Comparison of ENCODE assay signal across 1 cellular context in the genomic region with DNA sequence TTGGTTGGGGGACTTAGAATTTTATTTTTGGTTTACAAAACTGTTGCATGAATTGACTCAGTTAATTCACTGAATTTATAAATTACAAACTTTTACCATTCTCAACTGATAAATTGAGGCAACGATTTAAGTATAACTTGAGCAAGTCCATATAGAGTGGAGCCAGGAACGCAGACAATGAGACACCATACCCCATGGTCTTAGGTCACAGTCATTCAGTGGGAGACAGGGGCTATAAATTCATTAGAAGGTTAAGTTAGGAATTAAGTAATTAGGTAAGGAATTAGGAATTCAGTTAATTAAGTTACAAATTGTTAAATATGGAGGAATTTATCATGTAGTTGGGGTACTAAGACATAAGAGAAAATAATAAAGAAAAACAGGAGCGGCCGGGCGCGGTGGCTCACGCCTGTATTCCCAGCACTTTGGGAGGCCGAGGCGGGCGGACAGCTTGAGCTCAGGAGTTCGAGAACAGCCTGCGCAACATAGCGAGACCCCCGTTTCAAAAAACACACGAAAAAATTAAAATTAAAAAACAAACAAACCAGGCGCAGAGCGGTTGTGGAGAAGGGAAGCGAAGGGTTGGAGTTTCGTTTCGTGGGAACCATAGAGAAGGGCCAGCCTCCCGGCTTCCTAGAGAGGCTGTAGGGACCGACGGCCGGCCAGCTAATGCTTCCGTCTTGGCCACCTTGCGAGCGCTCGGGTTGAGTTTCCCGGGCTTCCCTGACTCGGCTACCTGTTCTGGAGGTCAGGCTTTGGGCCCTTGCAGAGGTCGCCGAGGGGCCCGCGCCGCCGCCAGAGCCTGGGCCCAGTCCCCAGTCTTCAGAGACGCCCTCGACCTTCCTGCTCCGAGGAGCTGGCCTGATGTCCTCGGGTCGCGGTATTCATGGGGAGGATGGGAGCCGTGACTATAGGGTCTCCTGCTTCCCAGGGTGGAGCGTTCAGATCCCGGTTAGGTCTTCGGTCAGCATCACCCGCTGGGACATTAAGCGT.
TF ChIP-seq lines count a peak whose summit lies in the region.

A gene (plus strand): TSS at position 645 of the 993 bp plus-strand sequence. CDS start 858 bp downstream, outside the sequence.

TF ChIP-seq in K562, 482 proteins besides CTCF, POLR2A, EP300 and RAD21 (continued from another document and continues in another):
- TF ChIP-seq, protein P1, sequence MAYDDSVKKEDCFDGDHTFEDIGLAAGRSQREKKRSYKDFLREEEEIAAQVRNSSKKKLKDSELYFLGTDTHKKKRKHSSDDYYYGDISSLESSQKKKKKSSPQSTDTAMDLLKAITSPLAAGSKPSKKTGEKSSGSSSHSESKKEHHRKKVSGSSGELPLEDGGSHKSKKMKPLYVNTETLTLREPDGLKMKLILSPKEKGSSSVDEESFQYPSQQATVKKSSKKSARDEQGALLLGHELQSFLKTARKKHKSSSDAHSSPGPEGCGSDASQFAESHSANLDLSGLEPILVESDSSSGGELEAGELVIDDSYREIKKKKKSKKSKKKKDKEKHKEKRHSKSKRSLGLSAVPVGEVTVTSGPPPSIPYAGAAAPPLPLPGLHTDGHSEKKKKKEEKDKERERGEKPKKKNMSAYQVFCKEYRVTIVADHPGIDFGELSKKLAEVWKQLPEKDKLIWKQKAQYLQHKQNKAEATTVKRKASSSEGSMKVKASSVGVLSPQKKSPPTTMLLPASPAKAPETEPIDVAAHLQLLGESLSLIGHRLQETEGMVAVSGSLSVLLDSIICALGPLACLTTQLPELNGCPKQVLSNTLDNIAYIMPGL (CRISPR knock-in tag; IDR thresholded peaks at IDR 0.05) = peak; percentile 88; the same call in 1 of the 2 replicates
- no peak for TF ChIP-seq ARID2 (IDR thresholded peaks at IDR 0.05)
- TF ChIP-seq SMARCA4 (IDR thresholded peaks at IDR 0.05) = peak; percentile 53; the same call in 1 of the 2 replicates
- TF ChIP-seq FOSL1 (tag; conservative IDR thresholded peaks at IDR 0.05) = 0 out of 2 replicates have a peak, but pooled peaks have one; percentile 27
- TF ChIP-seq ZNF696 (CRISPR knock-in tag; conservative IDR thresholded peaks at IDR 0.05) = no peak
- TF ChIP-seq SIN3A (IDR thresholded peaks at IDR 0.05; ENCODE audit: borderline replicate concordance in 2 of 2, control insufficient read depth in 1 of 2, low read depth in 2 of 2, low read length in 2 of 2) = peak; percentile 58 to 66; a peak in 2 of 4 replicates
- peak; percentile 75; the same call in 1 of the 2 replicates for TF ChIP-seq ESRRA (IDR thresholded peaks at IDR 0.05; ENCODE audit: borderline replicate concordance, low read depth)
- TF ChIP-seq ZNF644 (tag; IDR thresholded peaks at IDR 0.05; ENCODE audit: low read depth) = no peak
- TF ChIP-seq, protein P2, sequence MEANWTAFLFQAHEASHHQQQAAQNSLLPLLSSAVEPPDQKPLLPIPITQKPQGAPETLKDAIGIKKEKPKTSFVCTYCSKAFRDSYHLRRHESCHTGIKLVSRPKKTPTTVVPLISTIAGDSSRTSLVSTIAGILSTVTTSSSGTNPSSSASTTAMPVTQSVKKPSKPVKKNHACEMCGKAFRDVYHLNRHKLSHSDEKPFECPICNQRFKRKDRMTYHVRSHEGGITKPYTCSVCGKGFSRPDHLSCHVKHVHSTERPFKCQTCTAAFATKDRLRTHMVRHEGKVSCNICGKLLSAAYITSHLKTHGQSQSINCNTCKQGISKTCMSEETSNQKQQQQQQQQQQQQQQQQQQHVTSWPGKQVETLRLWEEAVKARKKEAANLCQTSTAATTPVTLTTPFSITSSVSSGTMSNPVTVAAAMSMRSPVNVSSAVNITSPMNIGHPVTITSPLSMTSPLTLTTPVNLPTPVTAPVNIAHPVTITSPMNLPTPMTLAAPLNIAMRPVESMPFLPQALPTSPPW (CRISPR knock-in tag; IDR thresholded peaks at IDR 0.05) = peak; percentile 20; the same call in 1 of the 2 replicates
- peak; percentile 68 for TF ChIP-seq HCFC1 (IDR thresholded peaks at IDR 0.05; ENCODE audit: low read depth, low read length)
- TF ChIP-seq NR2C2 (CRISPR knock-in tag; IDR thresholded peaks at IDR 0.05) = no peak
- TF ChIP-seq NR2C2 (tag; IDR thresholded peaks at IDR 0.05) = peak; percentile 81
- TF ChIP-seq RCOR1 (IDR thresholded peaks at IDR 0.05; ENCODE audit: borderline replicate concordance in 1 of 2, low read depth in 2 of 2, low read length in 2 of 2) = peak in 1 of 2 experiments; percentile 7; a peak in 1 of 4 replicates
- TF ChIP-seq ETV1 (tag; conservative IDR thresholded peaks at IDR 0.05; ENCODE audit: low read depth) = peak; percentile 50
- peak; percentile 90 for TF ChIP-seq RBFOX2 (IDR thresholded peaks at IDR 0.05; ENCODE audit: low read depth, low read length)
- no peak for TF ChIP-seq E2F3 (CRISPR knock-in tag; IDR thresholded peaks at IDR 0.05)
- TF ChIP-seq GABPB1 (CRISPR knock-in tag; IDR thresholded peaks at IDR 0.05) = peak; percentile 51; the same call in 1 of the 2 replicates
- peak in 1 of 2 experiments; percentile 30; a peak in 1 of 4 replicates for TF ChIP-seq ARNT (IDR thresholded peaks at IDR 0.05)
- peak; percentile 55; the same call in 1 of the 2 replicates for TF ChIP-seq CTBP1 (IDR thresholded peaks at IDR 0.05; ENCODE audit: borderline replicate concordance)
- no peak for TF ChIP-seq FIP1L1 (IDR thresholded peaks at IDR 0.05; ENCODE audit: low read depth, low read length, poor library complexity, severe bottlenecking)
- 0 out of 4 replicates have a peak, but pooled peaks of 1 of the 2 experiments have one; percentile 56 for TF ChIP-seq KDM4B (IDR thresholded peaks at IDR 0.05; ENCODE audit: borderline replicate concordance in 2 of 2, low read depth in 1 of 2)
- peak; percentile 57; the same call in 1 of the 2 replicates for TF ChIP-seq ADNP (tag; IDR thresholded peaks at IDR 0.05)
- peak; percentile 18 for TF ChIP-seq HNRNPLL (IDR thresholded peaks at IDR 0.05; ENCODE audit: low read depth, low read length, poor library complexity, severe bottlenecking)
- TF ChIP-seq SMARCE1 (IDR thresholded peaks at IDR 0.05) = peak; percentile 30; the same call in 1 of the 2 replicates
- TF ChIP-seq NBN (IDR thresholded peaks at IDR 0.05; ENCODE audit: low read depth) = peak; percentile 69; the same call in 1 of the 2 replicates
- TF ChIP-seq ZNF197 (CRISPR knock-in tag; IDR thresholded peaks at IDR 0.05; ENCODE audit: low read depth) = 0 out of 2 replicates have a peak, but pooled peaks have one; percentile 53
- TF ChIP-seq LARP7 (IDR thresholded peaks at IDR 0.05) = peak; percentile 47; the same call in 1 of the 2 replicates
- TF ChIP-seq TAF9B (IDR thresholded peaks at IDR 0.05; ENCODE audit: partially characterized antibody) = peak; percentile 91
- TF ChIP-seq, protein P3, sequence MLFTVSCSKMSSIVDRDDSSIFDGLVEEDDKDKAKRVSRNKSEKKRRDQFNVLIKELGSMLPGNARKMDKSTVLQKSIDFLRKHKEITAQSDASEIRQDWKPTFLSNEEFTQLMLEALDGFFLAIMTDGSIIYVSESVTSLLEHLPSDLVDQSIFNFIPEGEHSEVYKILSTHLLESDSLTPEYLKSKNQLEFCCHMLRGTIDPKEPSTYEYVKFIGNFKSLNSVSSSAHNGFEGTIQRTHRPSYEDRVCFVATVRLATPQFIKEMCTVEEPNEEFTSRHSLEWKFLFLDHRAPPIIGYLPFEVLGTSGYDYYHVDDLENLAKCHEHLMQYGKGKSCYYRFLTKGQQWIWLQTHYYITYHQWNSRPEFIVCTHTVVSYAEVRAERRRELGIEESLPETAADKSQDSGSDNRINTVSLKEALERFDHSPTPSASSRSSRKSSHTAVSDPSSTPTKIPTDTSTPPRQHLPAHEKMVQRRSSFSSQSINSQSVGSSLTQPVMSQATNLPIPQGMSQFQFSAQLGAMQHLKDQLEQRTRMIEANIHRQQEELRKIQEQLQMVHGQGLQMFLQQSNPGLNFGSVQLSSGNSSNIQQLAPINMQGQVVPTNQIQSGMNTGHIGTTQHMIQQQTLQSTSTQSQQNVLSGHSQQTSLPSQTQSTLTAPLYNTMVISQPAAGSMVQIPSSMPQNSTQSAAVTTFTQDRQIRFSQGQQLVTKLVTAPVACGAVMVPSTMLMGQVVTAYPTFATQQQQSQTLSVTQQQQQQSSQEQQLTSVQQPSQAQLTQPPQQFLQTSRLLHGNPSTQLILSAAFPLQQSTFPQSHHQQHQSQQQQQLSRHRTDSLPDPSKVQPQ (CRISPR knock-in tag; IDR thresholded peaks at IDR 0.05; ENCODE audit: borderline replicate concordance) = 0 out of 2 replicates have a peak, but pooled peaks have one; percentile 21
- peak; percentile 18 for TF ChIP-seq NEUROD1 (IDR thresholded peaks at IDR 0.05; ENCODE audit: borderline replicate concordance, low read depth, low read length, partially characterized antibody)
- peak; percentile 88 for TF ChIP-seq ELF1 (tag; IDR thresholded peaks at IDR 0.05)
- TF ChIP-seq MAZ (CRISPR knock-in tag; conservative IDR thresholded peaks at IDR 0.05 in 1 of 2, IDR thresholded peaks at IDR 0.05 in 1 of 2) = peak in 1 of 2 experiments; percentile 54; a peak in 1 of 4 replicates
- 0 out of 4 replicates have a peak, but pooled peaks of 1 of the 2 experiments have one; percentile 27 for TF ChIP-seq SRF (CRISPR knock-in tag; IDR thresholded peaks at IDR 0.05)
- TF ChIP-seq ELF2 (CRISPR knock-in tag; IDR thresholded peaks at IDR 0.05) = peak; percentile 88
- peak; percentile 56 for TF ChIP-seq SMAD1 (IDR thresholded peaks at IDR 0.05; ENCODE audit: low read depth, low read length, partially characterized antibody)
- TF ChIP-seq, protein P4, sequence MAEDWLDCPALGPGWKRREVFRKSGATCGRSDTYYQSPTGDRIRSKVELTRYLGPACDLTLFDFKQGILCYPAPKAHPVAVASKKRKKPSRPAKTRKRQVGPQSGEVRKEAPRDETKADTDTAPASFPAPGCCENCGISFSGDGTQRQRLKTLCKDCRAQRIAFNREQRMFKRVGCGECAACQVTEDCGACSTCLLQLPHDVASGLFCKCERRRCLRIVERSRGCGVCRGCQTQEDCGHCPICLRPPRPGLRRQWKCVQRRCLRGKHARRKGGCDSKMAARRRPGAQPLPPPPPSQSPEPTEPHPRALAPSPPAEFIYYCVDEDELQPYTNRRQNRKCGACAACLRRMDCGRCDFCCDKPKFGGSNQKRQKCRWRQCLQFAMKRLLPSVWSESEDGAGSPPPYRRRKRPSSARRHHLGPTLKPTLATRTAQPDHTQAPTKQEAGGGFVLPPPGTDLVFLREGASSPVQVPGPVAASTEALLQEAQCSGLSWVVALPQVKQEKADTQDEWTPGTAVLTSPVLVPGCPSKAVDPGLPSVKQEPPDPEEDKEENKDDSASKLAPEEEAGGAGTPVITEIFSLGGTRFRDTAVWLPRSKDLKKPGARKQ (CRISPR knock-in tag; IDR thresholded peaks at IDR 0.05) = no peak
- TF ChIP-seq, protein P5, sequence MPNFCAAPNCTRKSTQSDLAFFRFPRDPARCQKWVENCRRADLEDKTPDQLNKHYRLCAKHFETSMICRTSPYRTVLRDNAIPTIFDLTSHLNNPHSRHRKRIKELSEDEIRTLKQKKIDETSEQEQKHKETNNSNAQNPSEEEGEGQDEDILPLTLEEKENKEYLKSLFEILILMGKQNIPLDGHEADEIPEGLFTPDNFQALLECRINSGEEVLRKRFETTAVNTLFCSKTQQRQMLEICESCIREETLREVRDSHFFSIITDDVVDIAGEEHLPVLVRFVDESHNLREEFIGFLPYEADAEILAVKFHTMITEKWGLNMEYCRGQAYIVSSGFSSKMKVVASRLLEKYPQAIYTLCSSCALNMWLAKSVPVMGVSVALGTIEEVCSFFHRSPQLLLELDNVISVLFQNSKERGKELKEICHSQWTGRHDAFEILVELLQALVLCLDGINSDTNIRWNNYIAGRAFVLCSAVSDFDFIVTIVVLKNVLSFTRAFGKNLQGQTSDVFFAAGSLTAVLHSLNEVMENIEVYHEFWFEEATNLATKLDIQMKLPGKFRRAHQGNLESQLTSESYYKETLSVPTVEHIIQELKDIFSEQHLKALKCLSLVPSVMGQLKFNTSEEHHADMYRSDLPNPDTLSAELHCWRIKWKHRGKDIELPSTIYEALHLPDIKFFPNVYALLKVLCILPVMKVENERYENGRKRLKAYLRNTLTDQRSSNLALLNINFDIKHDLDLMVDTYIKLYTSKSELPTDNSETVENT (CRISPR knock-in tag; IDR thresholded peaks at IDR 0.05) = peak; percentile 98
- TF ChIP-seq, protein P6, sequence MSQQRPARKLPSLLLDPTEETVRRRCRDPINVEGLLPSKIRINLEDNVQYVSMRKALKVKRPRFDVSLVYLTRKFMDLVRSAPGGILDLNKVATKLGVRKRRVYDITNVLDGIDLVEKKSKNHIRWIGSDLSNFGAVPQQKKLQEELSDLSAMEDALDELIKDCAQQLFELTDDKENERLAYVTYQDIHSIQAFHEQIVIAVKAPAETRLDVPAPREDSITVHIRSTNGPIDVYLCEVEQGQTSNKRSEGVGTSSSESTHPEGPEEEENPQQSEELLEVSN (IDR thresholded peaks at IDR 0.05; ENCODE audit: borderline replicate concordance in 1 of 2, extremely low read depth in 1 of 2, insufficient read depth in 1 of 2, insufficient read length in 1 of 2, low read depth in 1 of 2, low read length in 1 of 2, poor library complexity in 1 of 2, severe bottlenecking in 1 of 2) = peak in 1 of 2 experiments; percentile 45
- TF ChIP-seq PHF21A (IDR thresholded peaks at IDR 0.05; ENCODE audit: borderline replicate concordance, low read depth) = no peak
- TF ChIP-seq SP1 (CRISPR knock-in tag; IDR thresholded peaks at IDR 0.05) = peak; percentile 61; the same call in 1 of the 2 replicates
- peak; percentile 56 for TF ChIP-seq SMAD4 (CRISPR knock-in tag; conservative IDR thresholded peaks at IDR 0.05)
- TF ChIP-seq, protein P7, sequence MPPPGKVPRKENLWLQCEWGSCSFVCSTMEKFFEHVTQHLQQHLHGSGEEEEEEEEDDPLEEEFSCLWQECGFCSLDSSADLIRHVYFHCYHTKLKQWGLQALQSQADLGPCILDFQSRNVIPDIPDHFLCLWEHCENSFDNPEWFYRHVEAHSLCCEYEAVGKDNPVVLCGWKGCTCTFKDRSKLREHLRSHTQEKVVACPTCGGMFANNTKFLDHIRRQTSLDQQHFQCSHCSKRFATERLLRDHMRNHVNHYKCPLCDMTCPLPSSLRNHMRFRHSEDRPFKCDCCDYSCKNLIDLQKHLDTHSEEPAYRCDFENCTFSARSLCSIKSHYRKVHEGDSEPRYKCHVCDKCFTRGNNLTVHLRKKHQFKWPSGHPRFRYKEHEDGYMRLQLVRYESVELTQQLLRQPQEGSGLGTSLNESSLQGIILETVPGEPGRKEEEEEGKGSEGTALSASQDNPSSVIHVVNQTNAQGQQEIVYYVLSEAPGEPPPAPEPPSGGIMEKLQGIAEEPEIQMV (tag; conservative IDR thresholded peaks at IDR 0.05; ENCODE audit: low read depth) = 0 out of 2 replicates have a peak, but pooled peaks have one; percentile 23
- peak; percentile 59 for TF ChIP-seq ZNF766 (CRISPR knock-in tag; conservative IDR thresholded peaks at IDR 0.05)
- TF ChIP-seq, protein P8, sequence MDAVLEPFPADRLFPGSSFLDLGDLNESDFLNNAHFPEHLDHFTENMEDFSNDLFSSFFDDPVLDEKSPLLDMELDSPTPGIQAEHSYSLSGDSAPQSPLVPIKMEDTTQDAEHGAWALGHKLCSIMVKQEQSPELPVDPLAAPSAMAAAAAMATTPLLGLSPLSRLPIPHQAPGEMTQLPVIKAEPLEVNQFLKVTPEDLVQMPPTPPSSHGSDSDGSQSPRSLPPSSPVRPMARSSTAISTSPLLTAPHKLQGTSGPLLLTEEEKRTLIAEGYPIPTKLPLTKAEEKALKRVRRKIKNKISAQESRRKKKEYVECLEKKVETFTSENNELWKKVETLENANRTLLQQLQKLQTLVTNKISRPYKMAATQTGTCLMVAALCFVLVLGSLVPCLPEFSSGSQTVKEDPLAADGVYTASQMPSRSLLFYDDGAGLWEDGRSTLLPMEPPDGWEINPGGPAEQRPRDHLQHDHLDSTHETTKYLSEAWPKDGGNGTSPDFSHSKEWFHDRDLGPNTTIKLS (IDR thresholded peaks at IDR 0.05; ENCODE audit: borderline replicate concordance, low read depth) = peak; percentile 80; the same call in 1 of the 2 replicates
- peak; percentile 93 for TF ChIP-seq PHF8 (IDR thresholded peaks at IDR 0.05; ENCODE audit: borderline replicate concordance, low read length)
- peak; percentile 76 for TF ChIP-seq NFRKB (IDR thresholded peaks at IDR 0.05; ENCODE audit: low read depth)
